Comparison of ENCODE assay signal across 25 cellular contexts in genomic region chr13:42458193-42458592, GRCh38.
DNase-seq lines count a peak whose midpoint lies in the region; ATAC-seq, FAIRE-seq and TF ChIP-seq lines count a peak whose summit lies in the region.
"Had no signal": no experiment of that assay in that cellular context is flagged by ENCODE, and none has a peak within 500 bp of the region (broad histone marks: within the 10 kb centered on the region; RNA-seq: fewer than 3 reads in every experiment).

No MANE protein-coding gene starts in this region.

- peaks cover 3 to 32% (median 12%) of the 10 kb centered on the region in 11 donors for H3K9me3 Mint-ChIP-seq in naive thymus-derived CD4-positive, alpha-beta T cell

- POLR2A ChIA-PET in naive thymus-derived CD4-positive, alpha-beta T cell (lab: Charles Lee): no interaction called here

- H3K4me3 ChIP-seq in pancreas: no peak overlapping the region
- H3K4me3 ChIP-seq in naive thymus-derived CD4-positive, alpha-beta T cell (ENCODE audit: low read length): no peak overlapping the region
- H3K4me3 ChIP-seq: BLaER1, GM12878, HAP-1 had no signal

- no peak for ATAC-seq in pancreas
- ATAC-seq in HG03159 (IDR thresholded peaks at IDR 0.05; ENCODE audit: unreplicated experiment): no peak
- ATAC-seq in naive thymus-derived CD4-positive, alpha-beta T cell: no peak
- ATAC-seq: CD8-positive, alpha-beta T cell; GM12878 had no signal

- H3K36me3 ChIP-seq in pancreas: no peaks in the 10 kb centered on the region
- no peaks in the 10 kb centered on the region for H3K36me3 ChIP-seq in naive thymus-derived CD4-positive, alpha-beta T cell (ENCODE audit: control insufficient read depth in 2 of 3, insufficient read depth in 3 of 3, low read length in 3 of 3)
- H3K36me3 ChIP-seq: BLaER1, HAP-1 had no signal

- TF ChIP-seq CTCF in pancreas (IDR thresholded peaks at IDR 0.05): no peak

- H3K4me1 ChIP-seq in pancreas: no peaks in the 10 kb centered on the region
- H3K4me1 ChIP-seq in naive thymus-derived CD4-positive, alpha-beta T cell (ENCODE audit: control insufficient read depth in 2 of 2, insufficient read depth in 2 of 2, low read length in 2 of 2): no peaks in the 10 kb centered on the region
- H3K4me1 ChIP-seq: HAP-1 had no signal

- H3K4me3 Mint-ChIP-seq in naive thymus-derived CD4-positive, alpha-beta T cell: no peak overlapping the region
- H3K4me3 Mint-ChIP-seq: B cell; CD4-positive, CD25-positive, alpha-beta regulatory T cell; CD8-positive, alpha-beta T cell; HFFc6 had no signal

- WGBS in pancreas, 2 donors: 52 to 61% methylated on average over 5 of the region's 5 CpGs

- no peak overlapping the region for H3K27ac Mint-ChIP-seq in naive thymus-derived CD4-positive, alpha-beta T cell
- H3K27ac Mint-ChIP-seq: B cell; CD8-positive, alpha-beta T cell; HFFc6 had no signal

- CTCF ChIA-PET in naive thymus-derived CD4-positive, alpha-beta T cell (lab: Charles Lee): no interaction called here

- H3K27ac ChIP-seq in pancreas: no peak overlapping the region
- no peak overlapping the region for H3K27ac ChIP-seq in naive thymus-derived CD4-positive, alpha-beta T cell (ENCODE audit: low read depth, low read length)
- H3K27ac ChIP-seq: 22Rv1, BLaER1, C4-2B had no signal

- intact Hi-C loops in pancreas (cut with DNase I): no loop called here
- intact Hi-C loops in naive thymus-derived CD4-positive, alpha-beta T cell (cut with micrococcal nuclease): no loop called here

- peaks cover 0 to 15% (median 0%) of the 10 kb centered on the region in 7 donors for H3K4me1 Mint-ChIP-seq in naive thymus-derived CD4-positive, alpha-beta T cell
- H3K4me1 Mint-ChIP-seq: B cell had no signal

- H3K27me3 Mint-ChIP-seq in naive thymus-derived CD4-positive, alpha-beta T cell: no peaks in the 10 kb centered on the region
- H3K27me3 Mint-ChIP-seq: B cell; CD4-positive, CD25-positive, alpha-beta regulatory T cell had no signal

- peaks cover 0 to 29% (median 5%) of the 10 kb centered on the region in 5 donors for H3K36me3 Mint-ChIP-seq in naive thymus-derived CD4-positive, alpha-beta T cell
- H3K36me3 Mint-ChIP-seq: CD4-positive, CD25-positive, alpha-beta regulatory T cell had no signal

- no peaks in the 10 kb centered on the region for H3K9me3 ChIP-seq in pancreas
- no peaks in the 10 kb centered on the region for H3K9me3 ChIP-seq in naive thymus-derived CD4-positive, alpha-beta T cell (ENCODE audit: control insufficient read depth in 2 of 3, low read length in 3 of 3)
- H3K9me3 ChIP-seq: HAP-1 had no signal

- no peak for TF ChIP-seq POLR2A in GM12891 (IDR thresholded peaks at IDR 0.05; ENCODE audit: low read depth, low read length)

- H3K27me3 ChIP-seq in pancreas: no peaks in the 10 kb centered on the region
- H3K27me3 ChIP-seq in naive thymus-derived CD4-positive, alpha-beta T cell (ENCODE audit: control insufficient read depth in 2 of 2, insufficient read depth in 2 of 2, low read length in 2 of 2): no peaks in the 10 kb centered on the region
- H3K27me3 ChIP-seq: BLaER1 had no signal

- DNase-seq in GM12891 (ENCODE audit: insufficient read length, low spot score) (no peak), GM19239 (ENCODE audit: insufficient read length, low spot score) (no peak), pancreas (no peak), ureter (ENCODE audit: low spot score) (no peak), SW480 (ENCODE audit: low spot score) (no peak)
- DNase-seq in naive thymus-derived CD4-positive, alpha-beta T cell: no peak
- DNase-seq: CD4-positive, CD25-positive, alpha-beta regulatory T cell; CD8-positive, alpha-beta T cell; DMS 273 treated with DMSO at 0.1 percent for 48 hours; DMS79; EL; GDM1; GOT3; HFFc6 had no signal

- FAIRE-seq in GM12891 (lab: Jason Lieb, UNC) (peak; percentile 28), GM19239 (lab: Jason Lieb, UNC) (peak; percentile 83), colon (lab: Jason Lieb, UNC) (peak; percentile 78), pancreas (lab: Jason Lieb, UNC) (peak; percentile 75)
- FAIRE-seq: A204.1, D721Med, GM12878, H54 had no signal

TF ChIP-seq in GM12891, 5 proteins besides CTCF, POLR2A, EP300 and RAD21:
- no peak for TF ChIP-seq TAF1 (IDR thresholded peaks at IDR 0.05; ENCODE audit: low read depth, low read length)
- TF ChIP-seq POLR2AphosphoS5 (IDR thresholded peaks at IDR 0.05; ENCODE audit: low read depth, low read length): no peak
- TF ChIP-seq POU2F2 (IDR thresholded peaks at IDR 0.05; ENCODE audit: low read depth, low read length): no peak
- TF ChIP-seq PAX5 (IDR thresholded peaks at IDR 0.05; ENCODE audit: insufficient read depth, low read length, severe bottlenecking): no peak
- no peak for TF ChIP-seq SPI1 (IDR thresholded peaks at IDR 0.05; ENCODE audit: low read depth, low read length)
TF ChIP-seq in GM12891: peak in this region for 0.
